ENCODE assay signal across 22 cellular contexts in genomic region chr17:15447928-15448579, GRCh38. TPM values are rescaled to one million over a fixed set of nuclear protein-coding genes. Genes with fewer than 3 reads are reported as not detected.
DNase-seq lines count a peak whose midpoint lies in the region; ATAC-seq and TF ChIP-seq lines count a peak whose summit lies in the region.
"Had no signal": no experiment of that assay in that cellular context is flagged by ENCODE, and none has a peak within 500 bp of the region (broad histone marks: within the 10 kb centered on the region; RNA-seq: fewer than 3 reads in every experiment).

No MANE protein-coding gene starts in this region.

- no peak overlapping the region for H3K27ac ChIP-seq in IMR-90 (ENCODE audit: insufficient read depth, low read length)
- no peak overlapping the region for H3K27ac ChIP-seq in GM23248
- H3K27ac ChIP-seq: BLaER1, vagina, WERI-Rb-1 had no signal

- in situ Hi-C loops in IMR-90 (cut with MboI; ENCODE audit: low sequenced_read_pairs): no loop called here
- in situ Hi-C loops in GM23248 (cut with MboI): no loop called here

- H3K4me2 ChIP-seq in IMR-90 (ENCODE audit: low read depth, low read length) (no peak overlapping the region), GM23248 (ENCODE audit: unreplicated experiment) (no peak overlapping the region)
- H3K4me2 ChIP-seq: BLaER1 had no signal

- no peak for TF ChIP-seq RAD21 in IMR-90 (IDR thresholded peaks at IDR 0.05; ENCODE audit: low read length)

- dilution Hi-C loops in IMR-90 (cut with HindIII; ENCODE audit: low sequenced_read_pairs, unreplicated experiment): no loop called here

- no peak overlapping the region for H3K23ac ChIP-seq in IMR-90 (ENCODE audit: low read depth, low read length)

- no peaks in the 10 kb centered on the region for H3K9me3 ChIP-seq in IMR-90 (ENCODE audit: control insufficient read depth, insufficient read depth, low read length)
- H3K9me3 ChIP-seq in GM23248 (ENCODE audit: low read depth): no peaks in the 10 kb centered on the region
- H3K9me3 ChIP-seq: BLaER1, vagina had no signal

- intact Hi-C loops in IMR-90 (cut with micrococcal nuclease): no loop called here
- intact Hi-C loops in posterior vena cava (cut with DNase I): no loop called here

- H3K9ac ChIP-seq in IMR-90 (ENCODE audit: low read depth, low read length): no peak overlapping the region
- no peak overlapping the region for H3K9ac ChIP-seq in GM23248
- H3K9ac ChIP-seq: BLaER1 had no signal

- 100% methylated on average over 1 of the region's 6 CpGs; no CpG with 5 or more reads in 1 of the 2 experiments for WGBS in IMR-90 (ENCODE audit: extremely low coverage in 2 of 2, insufficient read length in 1 of 2), 2 experiments
- 89 to 90% methylated on average over 6 of the region's 6 CpGs for WGBS in GM23248 (ENCODE audit: low coverage in 1 of 2, low lambda C conversion rate in 2 of 2, missing lambda C conversion rate in 2 of 2), 2 experiments

- DNase-seq in IMR-90 (no peak), epithelial cell of esophagus (ENCODE audit: low read depth) (peak; percentile 8), left lobe of liver (ENCODE audit: low spot score) (no peak), posterior vena cava (ENCODE audit: low spot score) (peak; percentile 24), HPDE6-E6E7 (ENCODE audit: extremely low spot score) (no peak), GM23248 (no peak), NCI-H2171 treated with DMSO at 0.1 percent for 48 hours (lab: John Stamatoyannopoulos, UW) (no peak)
- DNase-seq: activated CD4-positive, alpha-beta T cell treated with anti-CD3 and anti-CD28 coated beads, Interleukin-2, amount 50 U/mL, for 48 hours; activated naive CD4-positive, alpha-beta T cell treated with anti-CD3 and anti-CD28 coated beads, Interleukin-2, amount 10 ng/mL, durations not matched to agents 7 days and 5 days; activated T-cell treated with anti-CD3 and anti-CD28 coated beads, Interleukin-2, amount 50 U/mL, for 1 hour; aorta; Calu3; GOT3; NCI-H1417 treated with DMSO at 0.1 percent for 48 hours; NCI-H748 treated with DMSO at 0.1 percent for 48 hours; SIG-M5; stimulated activated naive CD8-positive, alpha-beta T cell treated with anti-CD3 and anti-CD28 coated beads, Interleukin-15, amount 100 ng/mL, for 72 hours; T-helper 2 cell; WERI-Rb-1 had no signal

- no peaks in the 10 kb centered on the region for H3K9me2 ChIP-seq in GM23248 (ENCODE audit: insufficient read depth)

- no peak overlapping the region for H3K56ac ChIP-seq in IMR-90 (ENCODE audit: extremely low read depth, insufficient read depth, low read length)

- H2AFZ ChIP-seq in IMR-90 (replicated peaks; ENCODE audit: low read length, poor library complexity) (no peak overlapping the region), GM23248 (no peak overlapping the region)

- H3K4me3 ChIP-seq in IMR-90 (ENCODE audit: insufficient read depth, low read depth, low read length) (no peak overlapping the region), epithelial cell of esophagus (ENCODE audit: low read length) (no peak overlapping the region), GM23248 (no peak overlapping the region)
- H3K4me3 ChIP-seq: BLaER1, vagina had no signal

- no TSS peak for BruUV-seq in IMR-90 (replicated peaks; lab: Mats Ljungman, UMichigan)

- H4K91ac ChIP-seq in IMR-90 (ENCODE audit: insufficient read depth, low read depth, low read length): no peak overlapping the region

- H2AK5ac ChIP-seq in IMR-90 (ENCODE audit: low read depth, low read length): no peak overlapping the region

- TF ChIP-seq CTCF in IMR-90 (conservative IDR thresholded peaks at IDR 0.05; ENCODE audit: low read depth, low read length) (no peak), epithelial cell of esophagus (IDR thresholded peaks at IDR 0.05; ENCODE audit: insufficient read depth, low read depth, low read length, missing control alignments) (no peak)

- no peak overlapping the region for H3K4ac ChIP-seq in IMR-90 (ENCODE audit: low read depth, low read length)

- H3K4me1 ChIP-seq in IMR-90 (ENCODE audit: control insufficient read depth, insufficient read depth, low read length): peaks cover 1% of the 10 kb centered on the region; the same call in 1 of the 2 replicates
- peaks cover 10% of the 10 kb centered on the region for H3K4me1 ChIP-seq in GM23248 (ENCODE audit: insufficient read depth)

- no peak overlapping the region for H3K14ac ChIP-seq in IMR-90 (replicated peaks; ENCODE audit: low read depth, low read length)

- H3K18ac ChIP-seq in IMR-90 (ENCODE audit: low read depth, low read length): no peak overlapping the region; the same call in 1 of the 2 replicates

- no peaks in the 10 kb centered on the region for H3K79me1 ChIP-seq in IMR-90 (ENCODE audit: low read depth in 1 of 2, low read length in 2 of 2)

- no peak overlapping the region for H2BK5ac ChIP-seq in IMR-90 (ENCODE audit: low read depth, low read length, poor library complexity, severe bottlenecking)

- no peaks in the 10 kb centered on the region; the same call in 1 of the 2 replicates for H3K9me1 ChIP-seq in IMR-90 (ENCODE audit: insufficient read depth, low read length)

- no peaks in the 10 kb centered on the region for H3K79me2 ChIP-seq in GM23248 (ENCODE audit: insufficient read depth)

- ATAC-seq in IMR-90 (ENCODE audit: low read depth): no peak
- ATAC-seq in left lobe of liver: peak; percentile 36
- no peak for ATAC-seq in activated CD4-positive, CD25-positive, alpha-beta regulatory T cell treated with anti-CD3 and anti-CD28 coated beads, Interleukin-2, amount 50 U/mL, for 24 hours
- ATAC-seq: stimulated activated naive CD8-positive, alpha-beta T cell treated with anti-CD3 and anti-CD28 coated beads, Interleukin-15, amount 100 ng/mL, for 72 hours had no signal

- CTCF ChIA-PET in IMR-90 (lab: Yijun Ruan, JAX): interaction anchor here (0.6 to 0.8 kb wide), 2 partner anchors 12 to 55 kb away, joined by 3 to 5 read pairs; no protein-coding TSS in a partner anchor

- H3F3A ChIP-seq in GM23248 (ENCODE audit: insufficient read depth): peaks cover 3% of the 10 kb centered on the region; the same call in 1 of the 2 replicates

- H2BK120ac ChIP-seq in IMR-90 (ENCODE audit: low read depth, low read length): no peak overlapping the region

- no peak overlapping the region; the same call in 1 of the 2 replicates for H4K5ac ChIP-seq in IMR-90 (ENCODE audit: low read depth, low read length)

- POLR2A ChIA-PET in IMR-90 (lab: Charles Lee; ENCODE audit: unreplicated experiment): no interaction called here

- H3K36me3 ChIP-seq in IMR-90 (ENCODE audit: control insufficient read depth, insufficient read depth, low read length) (peaks cover 1% of the 10 kb centered on the region; the same call in 1 of the 2 replicates), GM23248 (ENCODE audit: low read depth) (no peaks in the 10 kb centered on the region)
- H3K36me3 ChIP-seq: BLaER1, vagina, WERI-Rb-1 had no signal

- TF ChIP-seq POLR2A in IMR-90 (IDR thresholded peaks at IDR 0.05; ENCODE audit: low read depth, low read length): no peak

- H4K8ac ChIP-seq in IMR-90 (ENCODE audit: low read depth in 2 of 2, low read length in 2 of 2): no peak overlapping the region

- H2AK9ac ChIP-seq in IMR-90 (replicated peaks; ENCODE audit: low read depth, low read length, poor library complexity): no peak overlapping the region

- no peaks in the 10 kb centered on the region for H3K27me3 ChIP-seq in IMR-90 (ENCODE audit: control insufficient read depth, insufficient read depth, low read length)
- no peaks in the 10 kb centered on the region for H3K27me3 ChIP-seq in GM23248 (replicated peaks; ENCODE audit: insufficient read depth)
- H3K27me3 ChIP-seq: BLaER1, vagina had no signal

- no peak overlapping the region for H2BK20ac ChIP-seq in IMR-90 (ENCODE audit: low read depth, low read length)

- H4K20me1 ChIP-seq in IMR-90 (ENCODE audit: insufficient read depth, low read length) (no peaks in the 10 kb centered on the region), GM23248 (ENCODE audit: insufficient read depth) (no peaks in the 10 kb centered on the region)
- H4K20me1 ChIP-seq: BLaER1 had no signal

- H2BK15ac ChIP-seq in IMR-90 (ENCODE audit: low read depth, low read length): no peak overlapping the region

TF ChIP-seq in IMR-90, 13 proteins besides CTCF, POLR2A, EP300 and RAD21:
- 0 out of 2 replicates have a peak, but pooled peaks have one; percentile 24 for TF ChIP-seq MAFK (IDR thresholded peaks at IDR 0.05; ENCODE audit: low read depth, low read length)
- TF ChIP-seq FOS (IDR thresholded peaks at IDR 0.05; ENCODE audit: low read depth, low read length): no peak
- no peak for TF ChIP-seq RCOR1 (IDR thresholded peaks at IDR 0.05; ENCODE audit: insufficient replicate concordance, low read length)
- TF ChIP-seq ELK1 (IDR thresholded peaks at IDR 0.05; ENCODE audit: borderline replicate concordance, low read depth, low read length): no peak
- TF ChIP-seq NFE2L2 (IDR thresholded peaks at IDR 0.05; ENCODE audit: low read depth, low read length): 0 out of 2 replicates have a peak, but pooled peaks have one; percentile 18
- TF ChIP-seq SMC3 (IDR thresholded peaks at IDR 0.05; ENCODE audit: low read depth, low read length): no peak
- TF ChIP-seq MXI1 (IDR thresholded peaks at IDR 0.05; ENCODE audit: borderline replicate concordance, low read depth, low read length): no peak
- no peak for TF ChIP-seq CEBPB (IDR thresholded peaks at IDR 0.05; ENCODE audit: low read depth, low read length)

RNA-seq across cellular contexts. Expression of gene CDRT4, which starts 19.4 kb away (rescaled TPM):
- total RNA-seq in IMR-90 (2012; rRNA removed): 0.56 and 0.90 TPM in 2 replicates
- 2.7 and 3.7 TPM in 2 replicates for polyA plus RNA-seq in IMR-90 (2012; rRNA removed)
- polyA plus RNA-seq in IMR-90 (2012; cell fraction: cytosol; rRNA removed): 0.13 and 0.50 TPM in 2 replicates
- 27.7 and 76.4 TPM in 2 replicates for polyA plus RNA-seq in IMR-90 (2012; cell fraction: nucleus; rRNA removed; ENCODE audit: low replicate concordance)
- 1.7 TPM for total RNA-seq in left lobe of liver
- 1 to 10 TPM; 4.5 TPM for total RNA-seq in posterior vena cava
- 3.8 and 23.3 TPM in 2 replicates for total RNA-seq in GM23248 (2014; rRNA removed; shearing (Covaris generic))
- 3.0 and 4.1 TPM in 2 replicates for polyA plus RNA-seq in GM23248 (2016; fragmentation: Nextera tagmentation; extraction: Ambion mirVana)

Comparison
In these comparisons a context has a peak if more than half of its experiments do, and no peak if none do; other contexts are left out.
1. DNase-seq: peak in epithelial cell of esophagus (single experiment) and posterior vena cava (single experiment); none in IMR-90 (single experiment), left lobe of liver (single experiment), HPDE6-E6E7 (single experiment), GM23248 (single experiment) and NCI-H2171 treated with DMSO at 0.1 percent for 48 hours (single experiment).